Comparison of ENCODE assay signal across 9 cellular contexts in genomic region chrX:53440101-53440500, GRCh38. TPM values are rescaled to one million over a fixed set of nuclear protein-coding genes. Genes with fewer than 3 reads are reported as not detected.
DNase-seq lines count a peak whose midpoint lies in the region; ATAC-seq, FAIRE-seq and TF ChIP-seq lines count a peak whose summit lies in the region.
"Had no signal": no experiment of that assay in that cellular context is flagged by ENCODE, and none has a peak within 500 bp of the region (broad histone marks: within the 10 kb centered on the region; RNA-seq: fewer than 3 reads in every experiment).

No MANE protein-coding gene starts in this region.

- H3K9me3 ChIP-seq in NT2/D1 (ENCODE audit: insufficient read depth, low read length) (no peaks in the 10 kb centered on the region), gastrocnemius medialis (no peaks in the 10 kb centered on the region)

- H3K4me3 ChIP-seq in HFF-Myc (replicated peaks; ENCODE audit: low read depth, low read length) (peak overlapping the region; percentile 34), NT2/D1 (ENCODE audit: insufficient read length, low read depth) (peak overlapping the region; percentile 73), epithelial cell of esophagus (ENCODE audit: low read length) (peak overlapping the region; percentile 40), gastrocnemius medialis (peak overlapping the region; percentile 44 to 57 (median 55))

- no peak for FAIRE-seq in frontal cortex (lab: Jason Lieb, UNC)

- H3K27me3 ChIP-seq in NT2/D1 (ENCODE audit: insufficient read depth, insufficient read length): peaks cover 54% of the 10 kb centered on the region
- peaks cover 0 to 12% (median 4%) of the 10 kb centered on the region in 3 donors for H3K27me3 ChIP-seq in gastrocnemius medialis

- H3K9ac ChIP-seq in NT2/D1 (ENCODE audit: insufficient read length, low read depth): peak overlapping the region; percentile 72

- H3K36me3 ChIP-seq in NT2/D1 (ENCODE audit: insufficient read depth, insufficient read length, low read length) (no peaks in the 10 kb centered on the region), gastrocnemius medialis (no peaks in the 10 kb centered on the region)

- DNase-seq in HFF-Myc (ENCODE audit: extremely low read depth, low read depth) (no peak), NT2/D1 (ENCODE audit: low read depth, low spot score) (no peak), epithelial cell of esophagus (ENCODE audit: low read depth) (no peak), gastrocnemius medialis (no peak), frontal cortex (ENCODE audit: low spot score in 2 of 2) (no peak)
- DNase-seq: NCI-H526 treated with DMSO at 0.1 percent for 48 hours; stimulated activated CD4-positive, alpha-beta T cell treated with anti-CD3 and anti-CD28 coated beads, Interleukin-12 subunit alpha, Interleukin-12 subunit beta, amount 100 ng/mL, for 4 hours had no signal

- in situ Hi-C loops in gastrocnemius medialis (cut with MboI; ENCODE audit: low sequenced_read_pairs in 4 of 4): loop anchor here in 2 of 4 donors (25.0 kb wide), 1 partner anchor 128 kb away; no protein-coding TSS in a partner anchor

- H3K4me1 ChIP-seq in NT2/D1 (ENCODE audit: insufficient read depth, insufficient read length): peaks cover 12% of the 10 kb centered on the region
- H3K4me1 ChIP-seq in gastrocnemius medialis: peaks cover 0 to 5% of the 10 kb centered on the region in 2 donors

- ATAC-seq in gastrocnemius medialis (no peak), GM18909 (IDR thresholded peaks at IDR 0.05; ENCODE audit: poor library complexity, unreplicated experiment) (no peak), GM21529 (IDR thresholded peaks at IDR 0.05; ENCODE audit: unreplicated experiment) (no peak)

- TF ChIP-seq POLR2A in gastrocnemius medialis (IDR thresholded peaks at IDR 0.05): no peak

- intact Hi-C loops in gastrocnemius medialis (cut with DNase I; ENCODE audit: low total_unique reads): loop anchor here (2.0 to 5.0 kb wide), 4 partner anchors 158 to 1199 kb away; partner anchors contain the start of genes IQSEC2 and KANTR

- TF ChIP-seq CTCF in HFF-Myc (IDR thresholded peaks at IDR 0.05; ENCODE audit: low read depth, low read length, missing control alignments): no peak
- TF ChIP-seq CTCF in epithelial cell of esophagus (IDR thresholded peaks at IDR 0.05; ENCODE audit: insufficient read depth, low read depth, low read length, missing control alignments): no peak
- no peak for TF ChIP-seq CTCF in gastrocnemius medialis (IDR thresholded peaks at IDR 0.05 in 4 of 5, conservative IDR thresholded peaks at IDR 0.05 in 1 of 5)

- peak overlapping the region; percentile 83 to 94 (median 90) for H3K27ac ChIP-seq in gastrocnemius medialis

RNA-seq across cellular contexts. Expression of gene HSD17B10, which starts 5.9 kb away (rescaled TPM):
- total RNA-seq in gastrocnemius medialis: 100 to 1,000 TPM in 1 of 4 donors, 10 to 100 TPM in 3; 62.2 to 106 (median 75.3) TPM
- 31.0 TPM for total RNA-seq in frontal cortex

RNA-seq across cellular contexts. Expression of gene RIBC1, which starts 17.4 kb away (rescaled TPM):
- total RNA-seq in gastrocnemius medialis (1 to 10 TPM in 1 of 4 donors, under 1 TPM in 1, not detected in 2; 0.52 to 1.1 TPM), frontal cortex (0.41 TPM)

RNA-seq across cellular contexts. Expression of gene SMC1A, which starts 17.6 kb away (rescaled TPM):
- total RNA-seq in gastrocnemius medialis: 10 to 100 TPM; 12.9 to 23.5 (median 17.1) TPM
- 13.9 TPM for total RNA-seq in frontal cortex
